Comparison of ENCODE assay signal across 17 cellular contexts in genomic region chr11:1872267-1872985, GRCh38. TPM values are rescaled to one million over a fixed set of nuclear protein-coding genes. Genes with fewer than 3 reads are reported as not detected.
A peak's percentile ranks its signal among the peaks of the same experiment; 100 is the strongest.
DNase-seq lines count a peak whose midpoint lies in the region; ATAC-seq, FAIRE-seq and TF ChIP-seq lines count a peak whose summit lies in the region.
"Had no signal": no experiment of that assay in that cellular context is flagged by ENCODE, and none has a peak within 500 bp of the region (broad histone marks: within the 10 kb centered on the region; RNA-seq: fewer than 3 reads in every experiment).

No MANE protein-coding gene starts in this region.

- FAIRE-seq in GM12878 (lab: Jason Lieb, UNC), result no peak

- no peak overlapping the region for H3K9ac ChIP-seq in GM12878 (ENCODE audit: control insufficient read depth, insufficient read depth, low read length)

- RAD21 ChIA-PET in GM12878 (lab: Charles Lee; ENCODE audit: unreplicated experiment), result no interaction called here

- H3K4me2 ChIP-seq in GM12878 (ENCODE audit: control insufficient read depth, insufficient read depth), result no peak overlapping the region
- H3K4me2 ChIP-seq: hepatocyte had no signal

- peak overlapping the region; percentile 100 for H3K27ac ChIP-seq in RWPE1
- H3K27ac ChIP-seq in GM12878 (ENCODE audit: control insufficient read depth, insufficient read depth), result no peak overlapping the region
- H3K27ac ChIP-seq in right lobe of liver, result no peak overlapping the region
- H3K27ac ChIP-seq in skin epidermis, result peak overlapping the region in 14 of 21 experiments; percentile 6 to 84 (median 56)

- POLR2A ChIA-PET in RWPE1 (lab: Yijun Ruan, JAX; ENCODE audit: low non-redundant PET), result no interaction called here
- POLR2A ChIA-PET in GM12878 (lab: Charles Lee), result no interaction called here

- DNase-seq in RWPE1 (ENCODE audit: low spot score) (no peak), GM12878 (ENCODE audit: low read depth, low spot score) (no peak), right lobe of liver (peak in 2 of 3 donors; percentile 6 to 40), sciatic nerve (ENCODE audit: low spot score) (no peak), ecto neural progenitor cell (ENCODE audit: low spot score) (no peak)
- DNase-seq: activated T-cell treated with anti-CD3 and anti-CD28 coated beads, Interleukin-2, amount 50 U/mL, for 72 hours; H9; NCI-H2081; NCI-H82 had no signal

- ATAC-seq in GM12878, result no peak
- no peak for ATAC-seq in right lobe of liver
- no peak for ATAC-seq in sciatic nerve
- no peak for ATAC-seq in HG02938 (IDR thresholded peaks at IDR 0.05; ENCODE audit: unreplicated experiment)
- ATAC-seq in GM18873 (IDR thresholded peaks at IDR 0.05; ENCODE audit: low FRiP score, unreplicated experiment), result no peak
- ATAC-seq: activated T-cell treated with anti-CD3 and anti-CD28 coated beads, Interleukin-2, amount 50 U/mL, for 72 hours had no signal

- H3K36me3 ChIP-seq in GM12878 (ENCODE audit: control insufficient read depth in 2 of 2, insufficient read depth in 2 of 2, low read length in 1 of 2), result peaks cover 0 to 1% of the 10 kb centered on the region in 2 experiments; a peak in 3 of 4 replicates
- H3K36me3 ChIP-seq in right lobe of liver, result no peaks in the 10 kb centered on the region
- H3K36me3 ChIP-seq: thoracic aorta had no signal

- H3K79me2 ChIP-seq in GM12878 (ENCODE audit: control insufficient read depth, insufficient read depth, low read length), result peaks cover 1% of the 10 kb centered on the region
- H3K79me2 ChIP-seq: hepatocyte had no signal

- BruUV-seq in GM12878 (replicated peaks; lab: Mats Ljungman, UMichigan), result no TSS peak

- no peak for TF ChIP-seq POLR2A in GM12878 (IDR thresholded peaks at IDR 0.05; ENCODE audit: low read depth, low read length)
- TF ChIP-seq POLR2A in right lobe of liver (IDR thresholded peaks at IDR 0.05), result no peak

- H3K27me3 ChIP-seq in GM12878 (replicated peaks in 1 of 2; ENCODE audit: control insufficient read depth in 2 of 2, insufficient read depth in 2 of 2, low read length in 1 of 2) (no peaks in the 10 kb centered on the region), right lobe of liver (no peaks in the 10 kb centered on the region)
- H3K27me3 ChIP-seq: hepatocyte had no signal

- H3K4me1 ChIP-seq in GM12878 (ENCODE audit: control insufficient read depth, insufficient read depth, low read length) (no peaks in the 10 kb centered on the region), right lobe of liver (no peaks in the 10 kb centered on the region)

- no peak for TF ChIP-seq RAD21 in GM12878 (IDR thresholded peaks at IDR 0.05; ENCODE audit: insufficient read depth, low read depth, low read length)

- SMC1A ChIA-PET in GM12878 (lab: Charles Lee; ENCODE audit: uncharacterized antibody, unreplicated experiment), result no interaction called here

- TF ChIP-seq EP300 in GM12878 (IDR thresholded peaks at IDR 0.05; ENCODE audit: borderline replicate concordance in 1 of 2, control insufficient read depth in 1 of 2, low read depth in 2 of 2, low read length in 2 of 2), result no peak

- H3K4me3 ChIP-seq in GM12878, result no peak overlapping the region
- H3K4me3 ChIP-seq in right lobe of liver, result no peak overlapping the region
- peak overlapping the region in 3 of 7 experiments; percentile 8 to 40 (median 16) for H3K4me3 ChIP-seq in skin epidermis
- H3K4me3 ChIP-seq: hepatocyte had no signal

- no peak for TF ChIP-seq CTCF in RWPE1 (conservative IDR thresholded peaks at IDR 0.05; ENCODE audit: low read depth)
- no peak for TF ChIP-seq CTCF in GM12878 (IDR thresholded peaks at IDR 0.05 in 2 of 3, conservative IDR thresholded peaks at IDR 0.05 in 1 of 3; ENCODE audit: control insufficient read depth in 2 of 3, extremely low read depth in 1 of 3, insufficient read depth in 1 of 3, low read depth in 3 of 3, low read length in 3 of 3)
- TF ChIP-seq CTCF in right lobe of liver (IDR thresholded peaks at IDR 0.05), result no peak

- intact Hi-C loops in GM12878 (cut with micrococcal nuclease; ENCODE audit: unreplicated experiment), result no loop called here
- intact Hi-C loops in right lobe of liver (cut with DNase I), result loop anchor here in 1 of 2 donors (10.0 kb wide), 1 partner anchor 272 kb away; no protein-coding TSS in a partner anchor
- intact Hi-C loops in sciatic nerve (cut with DNase I), result no loop called here

- H4K20me1 ChIP-seq in GM12878 (ENCODE audit: control insufficient read depth, insufficient read depth), result no peaks in the 10 kb centered on the region; the same call in 1 of the 2 replicates

- no peaks in the 10 kb centered on the region for H3K9me3 ChIP-seq in GM12878 (replicated peaks; ENCODE audit: control insufficient read depth, insufficient read depth, low read length)
- no peaks in the 10 kb centered on the region for H3K9me3 ChIP-seq in right lobe of liver
- H3K9me3 ChIP-seq: thoracic aorta had no signal

- H2AFZ ChIP-seq in GM12878 (ENCODE audit: control insufficient read depth, low read depth, low read length), result no peak overlapping the region
- H2AFZ ChIP-seq: hepatocyte had no signal

- CTCF ChIA-PET in RWPE1 (lab: Yijun Ruan, JAX) (interaction anchor here (1.0 kb wide), 1 partner anchor 10 kb away, joined by 4 read pairs; no protein-coding TSS in a partner anchor), GM12878 (lab: Yijun Ruan, JAX) (no interaction called here)

- 94% methylated on average over 19 of the region's 25 CpGs for WGBS in GM12878 (ENCODE audit: insufficient coverage, insufficient replicate concordance, low lambda C conversion rate, missing lambda C conversion rate)
- WGBS in right lobe of liver (ENCODE audit: insufficient coverage, low coverage, low lambda C conversion rate, missing lambda C conversion rate), result 39% methylated on average over 2 of the region's 25 CpGs

- in situ Hi-C loops in GM12878 (cut with MboI), result no loop called here

RNA-seq across cellular contexts. Expression of gene PRR33, which starts 19.3 kb away (rescaled TPM):
- not detected in 2 replicates for total RNA-seq in GM12878 (2013; cell fraction: nucleolus; rRNA removed)
- total RNA-seq in GM12878 (2014; rRNA removed) (not detected in 2 replicates), GM12878 (2014; rRNA removed; fragmentation: Illumina TruSeq; extraction: Trizol) (not detected in 2 replicates), GM12878 (2021) (not detected in 2 replicates), right lobe of liver (not detected), sciatic nerve (not detected)
- 3.0 TPM for polyA plus RNA-seq in GM12878 (2011; ENCODE audit: low read depth)
- polyA plus RNA-seq in GM12878 (2011; rRNA removed) (not detected in 2 replicates), GM12878 (2014; fragmentation: Illumina TruSeq; extraction: Trizol) (not detected in 2 replicates), GM12878 (2014; fragmentation: Nextera tagmentation; extraction: Ambion mirVana) (under 1 TPM in 1 of 2 experiments, not detected in 1; 0.02 TPM), GM12878 (2014; rRNA removed) (0.03 TPM in 2 replicates), GM12878 (2016; fragmentation: Nextera tagmentation; extraction: Ambion mirVana) (1 to 10 TPM in 1 of 2 experiments, under 1 TPM in 1; 0.74 to 1.0 TPM)
- polyA plus RNA-seq in GM12878 (2011; cell fraction: cytosol; rRNA removed), result 0.01 TPM in 1 of 2 replicates, not detected in the other
- not detected in 2 replicates for polyA plus RNA-seq in GM12878 (2011; cell fraction: nucleus; rRNA removed)
- 6.1 and 10.8 TPM in 2 replicates for polyA plus RNA-seq in GM12878 (2012)
- not detected in 2 replicates for polyA minus RNA-seq in GM12878 (2011; rRNA and poly(A)+ RNA removed)
- not detected in 2 replicates for polyA minus RNA-seq in GM12878 (2011; cell fraction: cytosol; rRNA and poly(A)+ RNA removed)
- not detected in 2 replicates for polyA minus RNA-seq in GM12878 (2011; cell fraction: nucleus; rRNA and poly(A)+ RNA removed)
- total RNA-seq: activated T-cell treated with anti-CD3 and anti-CD28 coated beads, Interleukin-2, amount 50 U/mL, for 72 hours; bronchial epithelial cell; H9; hepatocyte; pulmonary artery endothelial cell; SK-MEL-5 had no signal

RNA-seq across cellular contexts. Expression of gene LSP1, which starts 19.5 kb away (rescaled TPM):
- 108 and 116 TPM in 2 replicates for total RNA-seq in GM12878 (2013; cell fraction: nucleolus; rRNA removed)
- 374 and 409 TPM in 2 replicates for total RNA-seq in GM12878 (2014; rRNA removed)
- total RNA-seq in GM12878 (2014; rRNA removed; fragmentation: Illumina TruSeq; extraction: Trizol), result 152 and 171 TPM in 2 replicates
- total RNA-seq in GM12878 (2021), result 478 and 488 TPM in 2 replicates
- polyA plus RNA-seq in GM12878 (2011; ENCODE audit: low read depth), result 194 TPM
- 156 and 283 TPM in 2 replicates for polyA plus RNA-seq in GM12878 (2011; rRNA removed)
- polyA plus RNA-seq in GM12878 (2011; cell fraction: cytosol; rRNA removed), result 242 and 323 TPM in 2 replicates
- 182 and 199 TPM in 2 replicates for polyA plus RNA-seq in GM12878 (2011; cell fraction: nucleus; rRNA removed)
- 365 and 472 TPM in 2 replicates for polyA plus RNA-seq in GM12878 (2012)
- 109 and 328 TPM in 2 replicates for polyA plus RNA-seq in GM12878 (2014; fragmentation: Illumina TruSeq; extraction: Trizol)
- polyA plus RNA-seq in GM12878 (2014; fragmentation: Nextera tagmentation; extraction: Ambion mirVana), result 10 to 100 TPM; 19.2 to 34.2 TPM
- 411 and 535 TPM in 2 replicates for polyA plus RNA-seq in GM12878 (2014; rRNA removed)
- 100 to 1,000 TPM; 442 to 487 TPM for polyA plus RNA-seq in GM12878 (2016; fragmentation: Nextera tagmentation; extraction: Ambion mirVana)
- polyA minus RNA-seq in GM12878 (2011; rRNA and poly(A)+ RNA removed), result 57.7 and 106 TPM in 2 replicates
- 52.5 and 54.1 TPM in 2 replicates for polyA minus RNA-seq in GM12878 (2011; cell fraction: cytosol; rRNA and poly(A)+ RNA removed)
- 14.3 and 28.3 TPM in 2 replicates for polyA minus RNA-seq in GM12878 (2011; cell fraction: nucleus; rRNA and poly(A)+ RNA removed)
- total RNA-seq in right lobe of liver, result 10 to 100 TPM in 3 of 6 experiments, 1 to 10 TPM in 3; 2.3 to 20.6 (median 8.8) TPM
- total RNA-seq in sciatic nerve, result 89.6 TPM
- total RNA-seq: H9, pulmonary artery endothelial cell, SK-MEL-5 had no signal

RNA-seq across cellular contexts. Expression of gene TNNI2, which starts 33.6 kb away (rescaled TPM):
- total RNA-seq in GM12878 (2013; cell fraction: nucleolus; rRNA removed), result not detected in 2 replicates
- total RNA-seq in GM12878 (2014; rRNA removed) (0.76 and 0.79 TPM in 2 replicates), GM12878 (2014; rRNA removed; fragmentation: Illumina TruSeq; extraction: Trizol) (0.37 TPM in 1 of 2 replicates, not detected in the other), GM12878 (2021) (0.38 and 0.61 TPM in 2 replicates), right lobe of liver (1 to 10 TPM in 2 of 6 experiments, under 1 TPM in 1, not detected in 3; 0.31 to 1.9 (median 1.1) TPM), sciatic nerve (not detected)
- polyA plus RNA-seq in GM12878 (2011; ENCODE audit: low read depth), result not detected
- polyA plus RNA-seq in GM12878 (2011; rRNA removed) (0.35 TPM in 1 of 2 replicates, not detected in the other), GM12878 (2014; fragmentation: Illumina TruSeq; extraction: Trizol) (not detected in 2 replicates), GM12878 (2014; fragmentation: Nextera tagmentation; extraction: Ambion mirVana) (under 1 TPM; 0.14 to 0.33 TPM), GM12878 (2014; rRNA removed) (0.37 and 0.56 TPM in 2 replicates), GM12878 (2016; fragmentation: Nextera tagmentation; extraction: Ambion mirVana) (not detected)
- polyA plus RNA-seq in GM12878 (2011; cell fraction: cytosol; rRNA removed), result 0.17 and 0.24 TPM in 2 replicates
- polyA plus RNA-seq in GM12878 (2011; cell fraction: nucleus; rRNA removed), result 0.57 and 0.87 TPM in 2 replicates
- polyA plus RNA-seq in GM12878 (2012), result 0.72 and 0.80 TPM in 2 replicates
- 1.1 TPM in 1 of 2 replicates, not detected in the other for polyA minus RNA-seq in GM12878 (2011; rRNA and poly(A)+ RNA removed)
- not detected in 2 replicates for polyA minus RNA-seq in GM12878 (2011; cell fraction: cytosol; rRNA and poly(A)+ RNA removed)
- polyA minus RNA-seq in GM12878 (2011; cell fraction: nucleus; rRNA and poly(A)+ RNA removed), result not detected in 2 replicates
- total RNA-seq: H9, pulmonary artery endothelial cell, SK-MEL-5, thoracic aorta had no signal

RNA-seq across cellular contexts. Expression of gene SYT8, which starts 37.6 kb away (rescaled TPM):
- total RNA-seq in GM12878 (2013; cell fraction: nucleolus; rRNA removed), result not detected in 2 replicates
- total RNA-seq in GM12878 (2014; rRNA removed), result not detected in 2 replicates
- total RNA-seq in GM12878 (2014; rRNA removed; fragmentation: Illumina TruSeq; extraction: Trizol), result not detected in 2 replicates
- total RNA-seq in GM12878 (2021), result 0.19 TPM in 1 of 2 replicates, not detected in the other
- 0.16 TPM for polyA plus RNA-seq in GM12878 (2011; ENCODE audit: low read depth)
- polyA plus RNA-seq in GM12878 (2011; rRNA removed), result not detected in 2 replicates
- 0.09 TPM in 1 of 2 replicates, not detected in the other for polyA plus RNA-seq in GM12878 (2011; cell fraction: cytosol; rRNA removed)
- 1.3 and 1.4 TPM in 2 replicates for polyA plus RNA-seq in GM12878 (2011; cell fraction: nucleus; rRNA removed)
- 0.16 and 0.46 TPM in 2 replicates for polyA plus RNA-seq in GM12878 (2012)
- not detected in 2 replicates for polyA plus RNA-seq in GM12878 (2014; fragmentation: Illumina TruSeq; extraction: Trizol)
- polyA plus RNA-seq in GM12878 (2014; fragmentation: Nextera tagmentation; extraction: Ambion mirVana), result not detected
- 0.44 TPM in 1 of 2 replicates, not detected in the other for polyA plus RNA-seq in GM12878 (2014; rRNA removed)
- polyA plus RNA-seq in GM12878 (2016; fragmentation: Nextera tagmentation; extraction: Ambion mirVana), result not detected
- polyA minus RNA-seq in GM12878 (2011; rRNA and poly(A)+ RNA removed), result not detected in 2 replicates
- not detected in 2 replicates for polyA minus RNA-seq in GM12878 (2011; cell fraction: cytosol; rRNA and poly(A)+ RNA removed)
- 0.19 TPM in 1 of 2 replicates, not detected in the other for polyA minus RNA-seq in GM12878 (2011; cell fraction: nucleus; rRNA and poly(A)+ RNA removed)
- total RNA-seq in right lobe of liver, result under 1 TPM in 1 of 6 experiments, not detected in 5; 0.68 TPM
- 1.1 TPM for total RNA-seq in sciatic nerve
- total RNA-seq: activated T-cell treated with anti-CD3 and anti-CD28 coated beads, Interleukin-2, amount 50 U/mL, for 72 hours; H9; pulmonary artery endothelial cell; SK-MEL-5 had no signal

RNA-seq across cellular contexts. Expression of gene TNNT3, which starts 47.1 kb away (rescaled TPM):
- total RNA-seq in GM12878 (2013; cell fraction: nucleolus; rRNA removed), result 23.0 and 26.1 TPM in 2 replicates
- not detected in 2 replicates for total RNA-seq in GM12878 (2014; rRNA removed)
- total RNA-seq in GM12878 (2014; rRNA removed; fragmentation: Illumina TruSeq; extraction: Trizol), result not detected in 2 replicates
- not detected in 2 replicates for total RNA-seq in GM12878 (2021)
- 1.0 TPM for polyA plus RNA-seq in GM12878 (2011; ENCODE audit: low read depth)
- 0.39 and 0.50 TPM in 2 replicates for polyA plus RNA-seq in GM12878 (2011; rRNA removed)
- polyA plus RNA-seq in GM12878 (2011; cell fraction: cytosol; rRNA removed), result 0.24 and 0.27 TPM in 2 replicates
- 6.6 and 8.8 TPM in 2 replicates for polyA plus RNA-seq in GM12878 (2011; cell fraction: nucleus; rRNA removed)
- polyA plus RNA-seq in GM12878 (2012), result 2.7 and 2.9 TPM in 2 replicates
- 0.40 TPM in 1 of 2 replicates, not detected in the other for polyA plus RNA-seq in GM12878 (2014; fragmentation: Illumina TruSeq; extraction: Trizol)
- polyA plus RNA-seq in GM12878 (2014; fragmentation: Nextera tagmentation; extraction: Ambion mirVana), result not detected
- polyA plus RNA-seq in GM12878 (2014; rRNA removed), result not detected in 2 replicates
- polyA plus RNA-seq in GM12878 (2016; fragmentation: Nextera tagmentation; extraction: Ambion mirVana), result not detected
- 0.29 TPM in 1 of 2 replicates, not detected in the other for polyA minus RNA-seq in GM12878 (2011; rRNA and poly(A)+ RNA removed)
- not detected in 2 replicates for polyA minus RNA-seq in GM12878 (2011; cell fraction: cytosol; rRNA and poly(A)+ RNA removed)
- 0.38 and 0.60 TPM in 2 replicates for polyA minus RNA-seq in GM12878 (2011; cell fraction: nucleus; rRNA and poly(A)+ RNA removed)
- total RNA-seq in right lobe of liver, result 1 to 10 TPM in 1 of 6 experiments, under 1 TPM in 1, not detected in 4; 0.44 to 2.2 TPM
- 35.6 TPM for total RNA-seq in sciatic nerve
- total RNA-seq: bronchial epithelial cell, H9, pulmonary artery endothelial cell, SK-MEL-5 had no signal

Comparison
In these comparisons a context has a peak if more than half of its experiments do, and no peak if none do; other contexts are left out.
1. DNase-seq: peak in right lobe of liver (2 of 3); none in RWPE1 (single experiment), GM12878 (single experiment), sciatic nerve (single experiment) and ecto neural progenitor cell (single experiment).
2. H3K27ac ChIP-seq: peak in RWPE1 (single experiment) and skin epidermis (14 of 21); none in GM12878 (single experiment) and right lobe of liver (0 of 3).